ENCODE assay signal across 9 cellular contexts in the genomic region with DNA sequence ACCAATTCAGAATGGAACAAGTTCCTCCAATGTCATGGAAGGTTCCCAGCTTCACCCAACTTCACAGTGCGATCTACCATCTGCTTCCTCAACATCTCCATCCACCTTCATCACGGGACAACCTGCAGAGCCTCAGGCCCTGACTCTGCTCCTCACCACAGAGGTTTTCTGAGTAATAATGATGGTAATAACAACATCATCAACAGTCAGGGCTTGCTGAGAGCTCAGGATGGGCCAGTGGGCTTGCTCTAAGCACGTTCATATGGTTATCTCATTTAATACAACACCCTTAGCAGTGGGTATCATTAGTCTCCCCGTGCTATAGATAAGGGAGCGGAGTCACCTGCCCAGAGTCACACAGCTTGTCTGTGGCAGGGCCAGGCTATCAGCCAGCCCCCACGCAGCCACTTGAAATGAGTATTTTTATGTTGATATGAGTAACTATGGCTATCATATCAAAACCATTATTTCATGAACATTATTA. TPM values are rescaled to one million over a fixed set of nuclear protein-coding genes. Genes with fewer than 3 reads are reported as not detected.
DNase-seq lines count a peak whose midpoint lies in the region; ATAC-seq and FAIRE-seq lines count a peak whose summit lies in the region.
"Had no signal": no experiment of that assay in that cellular context is flagged by ENCODE, and none has a peak within 500 bp of the region (broad histone marks: within the 10 kb centered on the region; RNA-seq: fewer than 3 reads in every experiment).

No MANE protein-coding gene starts in this region.

- peak overlapping the region in 5 of 6 donors; percentile 74 to 97 (median 94) for H3K27ac Mint-ChIP-seq in naive B cell

- DNase-seq in naive B cell (no peak), SIG-M5 treated with dmso at 0.1 percent for 504 hours (lab: John Stamatoyannopoulos, UW; ENCODE audit: unreplicated experiment) (no peak), NCI-H2081 (lab: John Stamatoyannopoulos, UW) (no peak), urothelium cell line (ENCODE audit: low spot score) (no peak)
- DNase-seq: GDM1, HCEC 1CT had no signal

- no peaks in the 10 kb centered on the region for H3K27me3 Mint-ChIP-seq in naive B cell

- H3K4me1 Mint-ChIP-seq in naive B cell: peaks cover 61 to 87% (median 80%) of the 10 kb centered on the region in 3 donors

- ATAC-seq in GM18498 (IDR thresholded peaks at IDR 0.05; ENCODE audit: unreplicated experiment): peak; percentile 39
- ATAC-seq in GM21447 (IDR thresholded peaks at IDR 0.05; ENCODE audit: unreplicated experiment): peak; percentile 3
- peak; percentile 29 for ATAC-seq in HG03469 (IDR thresholded peaks at IDR 0.05; ENCODE audit: unreplicated experiment)
- peak; percentile 5 to 8 for ATAC-seq in naive B cell (ENCODE audit: low read depth in 2 of 2)

- H3K4me3 Mint-ChIP-seq in naive B cell: peak overlapping the region in 5 of 8 donors; percentile 19 to 88 (median 58)

- no peaks in the 10 kb centered on the region for H3K9me3 Mint-ChIP-seq in naive B cell

- no peak for FAIRE-seq in urothelium cell line (lab: Jason Lieb, UNC)

- no peaks in the 10 kb centered on the region for H3K36me3 Mint-ChIP-seq in naive B cell

RNA-seq across cellular contexts. Expression of gene PREX1, which starts 38.6 kb away (rescaled TPM):
- polyA plus RNA-seq in naive B cell (ENCODE audit: low read depth in 6 of 6): 10 to 100 TPM; 13.3 to 37.5 (median 17.1) TPM
